In genomic region chr12:12734054-12734453, GRCh38 we compare ENCODE assay signal across 13 cellular contexts. TPM values are rescaled to one million over a fixed set of nuclear protein-coding genes. Genes with fewer than 3 reads are reported as not detected.
A peak's percentile ranks its signal among the peaks of the same experiment; 100 is the strongest.
DNase-seq lines count a peak whose midpoint lies in the region; ATAC-seq, FAIRE-seq and TF ChIP-seq lines count a peak whose summit lies in the region.
"Had no signal": no experiment of that assay in that cellular context is flagged by ENCODE, and none has a peak within 500 bp of the region (broad histone marks: within the 10 kb centered on the region; RNA-seq: fewer than 3 reads in every experiment).

No MANE protein-coding gene starts in this region.

- DNase-seq in Caki2 (ENCODE audit: low read depth) (peak; percentile 36), SJCRH30 (peak; percentile 72 to 88), esophagus muscularis mucosa (ENCODE audit: extremely low spot score) (no peak), osteocyte (ENCODE audit: extremely low spot score, unreplicated experiment) (no peak), GM19239 (ENCODE audit: insufficient read length, low spot score) (no peak), NOMO-1 treated with DMSO at 0.1 percent for 48 hours (lab: John Stamatoyannopoulos, UW; ENCODE audit: unreplicated experiment) (no peak), NCI-H748 treated with DMSO at 0.1 percent for 48 hours (lab: John Stamatoyannopoulos, UW) (no peak)
- DNase-seq: DMS53, GM23248, MM.1S, NCI-H526 had no signal

- H3K4me1 ChIP-seq in SJCRH30 (peaks cover 21% of the 10 kb centered on the region), esophagus muscularis mucosa (peaks cover 13 to 30% (median 20%) of the 10 kb centered on the region in 4 donors)

- no peak for FAIRE-seq in GM19239 (lab: Jason Lieb, UNC)

- no peak for TF ChIP-seq EP300 in esophagus muscularis mucosa (IDR thresholded peaks at IDR 0.05)

- no peaks in the 10 kb centered on the region for H3K36me3 ChIP-seq in SJCRH30
- H3K36me3 ChIP-seq in esophagus muscularis mucosa = no peaks in the 10 kb centered on the region

- intact Hi-C loops in esophagus muscularis mucosa (cut with DNase I) = no loop called here

- H3K36me3 Mint-ChIP-seq in osteocyte (ENCODE audit: unreplicated experiment) = no peaks in the 10 kb centered on the region

- peak overlapping the region; percentile 92 for H3K27ac Mint-ChIP-seq in osteocyte (ENCODE audit: unreplicated experiment)

- no peak for ATAC-seq in GM21576 (IDR thresholded peaks at IDR 0.05; ENCODE audit: unreplicated experiment)

- H3K27me3 Mint-ChIP-seq in osteocyte (ENCODE audit: unreplicated experiment) = no peaks in the 10 kb centered on the region

- H3K27me3 ChIP-seq in SJCRH30 (no peaks in the 10 kb centered on the region), esophagus muscularis mucosa (no peaks in the 10 kb centered on the region)

- WGBS in esophagus muscularis mucosa = 69% methylated on average over 2 of the region's 2 CpGs

- no peaks in the 10 kb centered on the region for H3K9me3 ChIP-seq in SJCRH30 (replicated peaks)
- H3K9me3 ChIP-seq in esophagus muscularis mucosa = no peaks in the 10 kb centered on the region

- H3K27ac ChIP-seq in SJCRH30 (peak overlapping the region; percentile 19), esophagus muscularis mucosa (replicated peaks in 1 of 4) (peak overlapping the region in 3 of 4 donors; percentile 5 to 60 (median 37))
- H3K27ac ChIP-seq: GM23248 had no signal

- peaks cover 49% of the 10 kb centered on the region for H3K4me1 Mint-ChIP-seq in osteocyte (ENCODE audit: unreplicated experiment)

- H3K9me3 Mint-ChIP-seq in osteocyte (ENCODE audit: unreplicated experiment) = no peaks in the 10 kb centered on the region

- no peak overlapping the region for H3K4me3 ChIP-seq in SJCRH30
- H3K4me3 ChIP-seq in esophagus muscularis mucosa = no peak overlapping the region
- H3K4me3 ChIP-seq: GM23248 had no signal

- in situ Hi-C loops in Caki2 (cut with HindIII; ENCODE audit: low pct_unique_long_range_greater_than_20kb, low sequenced_read_pairs) = no loop called here

- peak overlapping the region; percentile 10 for H3K4me3 Mint-ChIP-seq in osteocyte (ENCODE audit: unreplicated experiment)

- TF ChIP-seq POLR2A in esophagus muscularis mucosa (IDR thresholded peaks at IDR 0.05; ENCODE audit: low read depth) = no peak

- no peak for TF ChIP-seq CTCF in esophagus muscularis mucosa (IDR thresholded peaks at IDR 0.05)
- TF ChIP-seq CTCF in osteocyte (IDR thresholded peaks at IDR 0.05) = no peak

RNA-seq across cellular contexts. Expression of gene CDKN1B, which starts 16.9 kb away (rescaled TPM):
- 43.9 and 45.0 TPM in 2 replicates for total RNA-seq in Caki2 (2014; rRNA removed; shearing (Covaris generic); ENCODE audit: low replicate concordance)
- 37.1 and 37.6 TPM in 2 replicates for total RNA-seq in SJCRH30 (2014; rRNA removed; shearing (Covaris generic))
- 10 to 100 TPM; 48.7 to 97.4 (median 70.6) TPM for total RNA-seq in esophagus muscularis mucosa
- total RNA-seq in osteocyte = 76.4 and 78.9 TPM in 2 replicates

RNA-seq across cellular contexts. Expression of gene GPR19, which starts 38.1 kb away (rescaled TPM):
- 4.8 and 6.1 TPM in 2 replicates for total RNA-seq in Caki2 (2014; rRNA removed; shearing (Covaris generic); ENCODE audit: low replicate concordance)
- 1.1 and 1.3 TPM in 2 replicates for total RNA-seq in SJCRH30 (2014; rRNA removed; shearing (Covaris generic))
- total RNA-seq in esophagus muscularis mucosa (1 to 10 TPM in 1 of 4 donors, not detected in 3; 1.7 TPM), osteocyte (0.84 TPM in 1 of 2 replicates, not detected in the other)
- total RNA-seq: cardiac septum, GM23248 had no signal

RNA-seq across cellular contexts. Expression of gene APOLD1, which starts 51.4 kb away (rescaled TPM):
- total RNA-seq in Caki2 (2014; rRNA removed; shearing (Covaris generic); ENCODE audit: low replicate concordance) = 5.1 and 8.4 TPM in 2 replicates
- total RNA-seq in SJCRH30 (2014; rRNA removed; shearing (Covaris generic)) = 2.0 and 2.1 TPM in 2 replicates
- total RNA-seq in esophagus muscularis mucosa (10 to 100 TPM; 13.3 to 49.4 (median 37.1) TPM), osteocyte (10.5 and 11.1 TPM in 2 replicates)

Comparison
In these comparisons a context has a peak if more than half of its experiments do, and no peak if none do; other contexts are left out.
1. DNase-seq: peak in Caki2 (single experiment) and SJCRH30 (2 of 2); none in esophagus muscularis mucosa (single experiment), osteocyte (single experiment), GM19239 (single experiment), NOMO-1 treated with DMSO at 0.1 percent for 48 hours (single experiment) and NCI-H748 treated with DMSO at 0.1 percent for 48 hours (single experiment).